ENCODE assay signal across 24 cellular contexts in the genomic region with DNA sequence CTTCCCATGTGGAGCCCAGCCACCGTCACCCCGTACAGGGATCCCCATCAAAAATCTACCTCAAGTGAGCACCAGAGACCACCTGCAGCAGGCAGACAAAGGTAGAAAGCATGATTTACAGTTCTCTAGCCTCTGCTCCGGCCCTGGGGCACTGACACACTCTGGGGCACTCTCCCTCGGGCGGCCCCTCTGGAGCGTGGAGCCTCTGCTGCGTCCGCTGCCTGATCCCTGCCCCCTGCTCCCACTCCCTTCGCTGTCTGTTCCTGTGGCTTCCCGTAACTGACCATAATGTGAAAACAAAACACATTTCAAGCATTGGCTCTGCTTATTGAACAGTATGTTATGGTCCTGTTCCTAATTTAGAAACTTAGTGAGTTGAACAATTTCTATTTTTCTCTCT. TPM values are rescaled to one million over a fixed set of nuclear protein-coding genes. Genes with fewer than 3 reads are reported as not detected.
"Had no signal": no experiment of that assay in that cellular context is flagged by ENCODE, and none has a peak within 500 bp of the region (broad histone marks: within the 10 kb centered on the region; RNA-seq: fewer than 3 reads in every experiment).

No MANE protein-coding gene starts in this region.

- H3K4me3 Mint-ChIP-seq: activated CD4-positive, alpha-beta T cell treated with anti-CD3 and anti-CD28 coated beads, Interleukin-2, amount 10 ng/mL, durations not matched to agents 7 days and 5 days; activated CD8-positive, alpha-beta T cell treated with anti-CD3 and anti-CD28 coated beads, Interleukin-2, amount 10 ng/mL, durations not matched to agents 7 days and 5 days; activated naive CD8-positive, alpha-beta T cell treated with anti-CD3 and anti-CD28 coated beads for 36 hours; naive B cell; stimulated activated naive CD8-positive, alpha-beta T cell treated with anti-CD3 and anti-CD28 coated beads, Interleukin-15, amount 100 ng/mL, for 72 hours had no signal

- H3K4me1 ChIP-seq: lower lobe of right lung, prostate gland, right atrium auricular region, transverse colon, uterus had no signal

- H3K4me1 Mint-ChIP-seq: activated CD4-positive, alpha-beta T cell treated with anti-CD3 and anti-CD28 coated beads, Interleukin-2, amount 10 ng/mL, durations not matched to agents 7 days and 5 days; activated naive CD8-positive, alpha-beta T cell treated with anti-CD3 and anti-CD28 coated beads for 36 hours; stimulated activated naive CD8-positive, alpha-beta T cell treated with anti-CD3 and anti-CD28 coated beads, Interleukin-15, amount 100 ng/mL, for 72 hours had no signal

- ATAC-seq: activated CD8-positive, alpha-beta T cell treated with anti-CD3 and anti-CD28 coated beads, Interleukin-2, amount 10 ng/mL, durations not matched to agents 7 days and 5 days; left lobe of liver; lower lobe of right lung; stimulated activated naive CD8-positive, alpha-beta T cell treated with anti-CD3 and anti-CD28 coated beads, Interleukin-15, amount 100 ng/mL, for 72 hours had no signal

- H3K36me3 Mint-ChIP-seq: activated naive CD8-positive, alpha-beta T cell treated with anti-CD3 and anti-CD28 coated beads for 36 hours; naive B cell had no signal

- H3K27ac Mint-ChIP-seq: activated CD4-positive, alpha-beta T cell treated with anti-CD3 and anti-CD28 coated beads, Interleukin-2, amount 10 ng/mL, durations not matched to agents 7 days and 5 days; activated CD8-positive, alpha-beta T cell treated with anti-CD3 and anti-CD28 coated beads, Interleukin-2, amount 10 ng/mL, durations not matched to agents 7 days and 5 days; activated naive CD8-positive, alpha-beta T cell treated with anti-CD3 and anti-CD28 coated beads for 36 hours; activated T-helper 2 cell treated with anti-CD3 and anti-CD28 coated beads, Interferon-gamma antibody, Interleukin-2, Interleukin-4, amounts not matched to agents 10 μg/mL and 5 μg/mL and 100 μg/mL, durations not matched to agents 14 hours and 24 hours and 36 hours; naive B cell had no signal

- H3K27me3 Mint-ChIP-seq: activated naive CD8-positive, alpha-beta T cell treated with anti-CD3 and anti-CD28 coated beads for 36 hours; stimulated activated naive CD8-positive, alpha-beta T cell treated with anti-CD3 and anti-CD28 coated beads, Interleukin-15, amount 100 ng/mL, for 72 hours had no signal

- H3K9me3 ChIP-seq: lower lobe of right lung, prostate gland, right atrium auricular region, suprapubic skin, transverse colon, uterus had no signal

- H3K4me3 ChIP-seq: cardiac muscle cell, lower lobe of right lung, prostate gland, right atrium auricular region, suprapubic skin, transverse colon, uterus had no signal

- H3K27me3 ChIP-seq: cardiac muscle cell, right atrium auricular region, suprapubic skin, transverse colon, uterus had no signal

- H3K27ac ChIP-seq: cardiac muscle cell, lower lobe of right lung, prostate gland, right atrium auricular region, suprapubic skin, transverse colon, uterus, VCaP had no signal

- DNase-seq: activated CD4-positive, alpha-beta T cell treated with anti-CD3 and anti-CD28 coated beads, Interleukin-2, amount 10 ng/mL, durations not matched to agents 7 days and 5 days; activated CD4-positive, CD25-positive, alpha-beta regulatory T cell treated with anti-CD3 and anti-CD28 coated beads, Interleukin-2, amount 50 U/mL, for 72 hours; activated CD8-positive, alpha-beta T cell treated with anti-CD3 and anti-CD28 coated beads, Interleukin-2, amount 10 ng/mL, durations not matched to agents 7 days and 5 days; activated naive CD4-positive, alpha-beta T cell; activated naive CD8-positive, alpha-beta T cell treated with anti-CD3 and anti-CD28 coated beads for 36 hours; amniotic stem cell; dermis blood vessel endothelial cell; effector CD8-positive, alpha-beta T cell; foreskin fibroblast; kidney; lower lobe of right lung; mesendoderm; naive B cell; stimulated activated CD4-positive, alpha-beta T cell treated with anti-CD3 and anti-CD28 coated beads, Interleukin-12 subunit alpha, Interleukin-12 subunit beta, amount 100 ng/mL, for 4 hours; stimulated activated naive CD8-positive, alpha-beta T cell treated with anti-CD3 and anti-CD28 coated beads, Interleukin-15, amount 100 ng/mL, for 72 hours; transverse colon; uterus had no signal

- H3K36me3 ChIP-seq: cardiac muscle cell, prostate gland, right atrium auricular region, suprapubic skin, transverse colon, uterus had no signal

- H3K9me3 Mint-ChIP-seq: activated CD4-positive, alpha-beta T cell treated with anti-CD3 and anti-CD28 coated beads, Interleukin-2, amount 10 ng/mL, durations not matched to agents 7 days and 5 days; activated naive CD8-positive, alpha-beta T cell treated with anti-CD3 and anti-CD28 coated beads for 36 hours; activated T-helper 2 cell treated with anti-CD3 and anti-CD28 coated beads, Interferon-gamma antibody, Interleukin-2, Interleukin-4, amounts not matched to agents 10 μg/mL and 5 μg/mL and 100 μg/mL, durations not matched to agents 14 hours and 24 hours and 36 hours; naive B cell; stimulated activated naive CD8-positive, alpha-beta T cell treated with anti-CD3 and anti-CD28 coated beads, Interleukin-15, amount 100 ng/mL, for 72 hours had no signal

RNA-seq across cellular contexts. Expression of gene ZMYND10, which starts 36.7 kb away (rescaled TPM):
- total RNA-seq: dermis blood vessel endothelial cell, transverse colon had no signal
